Comparison of ENCODE assay signal across 8 cellular contexts in genomic region chr22:37501610-37502341, GRCh38. TPM values are rescaled to one million over a fixed set of nuclear protein-coding genes. Genes with fewer than 3 reads are reported as not detected.
DNase-seq lines count a peak whose midpoint lies in the region; ATAC-seq and TF ChIP-seq lines count a peak whose summit lies in the region.

No MANE protein-coding gene starts in this region.

- TF ChIP-seq POLR2A in GM18505 (IDR thresholded peaks at IDR 0.05; ENCODE audit: borderline replicate concordance, extremely low read depth, insufficient read depth, insufficient read length) = no peak

- ATAC-seq in GM18505 (IDR thresholded peaks at IDR 0.05; ENCODE audit: unreplicated experiment) (no peak), GM19455 (IDR thresholded peaks at IDR 0.05; ENCODE audit: unreplicated experiment) (no peak)
- ATAC-seq in activated CD4-positive, CD25-positive, alpha-beta regulatory T cell treated with anti-CD3 and anti-CD28 coated beads, Interleukin-2, amount 50 U/mL, for 24 hours = no peak

- DNase-seq in A172 (ENCODE audit: low spot score) (peak; percentile 92), HuH-7.5 (ENCODE audit: low spot score) (peak; percentile 92), caudate nucleus (lab: John Stamatoyannopoulos, UW) (no peak), lung microvascular endothelial cell (ENCODE audit: low read depth in 2 of 2) (peak; percentile 92), globus pallidus (ENCODE audit: low spot score) (no peak)

- H3K27ac ChIP-seq in caudate nucleus (ENCODE audit: low read depth, low read length) = peak overlapping the region; percentile 26

RNA-seq across cellular contexts. Expression of gene MFNG, which starts 15.6 kb away (rescaled TPM):
- total RNA-seq in A172 (2014; rRNA removed; shearing (Covaris generic)) = 0.86 and 0.95 TPM in 2 replicates
- 89.8 and 137 TPM in 2 replicates for total RNA-seq in lung microvascular endothelial cell

RNA-seq across cellular contexts. Expression of gene CARD10, which starts 17.4 kb away (rescaled TPM):
- total RNA-seq in A172 (2014; rRNA removed; shearing (Covaris generic)) = 20.4 and 41.0 TPM in 2 replicates
- 36.2 and 57.1 TPM in 2 replicates for total RNA-seq in lung microvascular endothelial cell

RNA-seq across cellular contexts. Expression of gene CDC42EP1, which starts 58.5 kb away (rescaled TPM):
- 18.2 and 23.0 TPM in 2 replicates for total RNA-seq in A172 (2014; rRNA removed; shearing (Covaris generic))
- 7.8 and 7.9 TPM in 2 replicates for total RNA-seq in lung microvascular endothelial cell

Comparison
In these comparisons a context has a peak if more than half of its experiments do, and no peak if none do; other contexts are left out.
1. DNase-seq: peak in A172 (single experiment), HuH-7.5 (single experiment) and lung microvascular endothelial cell (2 of 2); none in caudate nucleus (0 of 61) and globus pallidus (single experiment).
2. RNA of gene MFNG, which starts 15.6 kb away (total RNA-seq): 89.8 to 137 TPM in lung microvascular endothelial cell; 0.86 to 0.95 TPM in A172; every median in the first group is over 10 times any median in the second.